In the genomic region with DNA sequence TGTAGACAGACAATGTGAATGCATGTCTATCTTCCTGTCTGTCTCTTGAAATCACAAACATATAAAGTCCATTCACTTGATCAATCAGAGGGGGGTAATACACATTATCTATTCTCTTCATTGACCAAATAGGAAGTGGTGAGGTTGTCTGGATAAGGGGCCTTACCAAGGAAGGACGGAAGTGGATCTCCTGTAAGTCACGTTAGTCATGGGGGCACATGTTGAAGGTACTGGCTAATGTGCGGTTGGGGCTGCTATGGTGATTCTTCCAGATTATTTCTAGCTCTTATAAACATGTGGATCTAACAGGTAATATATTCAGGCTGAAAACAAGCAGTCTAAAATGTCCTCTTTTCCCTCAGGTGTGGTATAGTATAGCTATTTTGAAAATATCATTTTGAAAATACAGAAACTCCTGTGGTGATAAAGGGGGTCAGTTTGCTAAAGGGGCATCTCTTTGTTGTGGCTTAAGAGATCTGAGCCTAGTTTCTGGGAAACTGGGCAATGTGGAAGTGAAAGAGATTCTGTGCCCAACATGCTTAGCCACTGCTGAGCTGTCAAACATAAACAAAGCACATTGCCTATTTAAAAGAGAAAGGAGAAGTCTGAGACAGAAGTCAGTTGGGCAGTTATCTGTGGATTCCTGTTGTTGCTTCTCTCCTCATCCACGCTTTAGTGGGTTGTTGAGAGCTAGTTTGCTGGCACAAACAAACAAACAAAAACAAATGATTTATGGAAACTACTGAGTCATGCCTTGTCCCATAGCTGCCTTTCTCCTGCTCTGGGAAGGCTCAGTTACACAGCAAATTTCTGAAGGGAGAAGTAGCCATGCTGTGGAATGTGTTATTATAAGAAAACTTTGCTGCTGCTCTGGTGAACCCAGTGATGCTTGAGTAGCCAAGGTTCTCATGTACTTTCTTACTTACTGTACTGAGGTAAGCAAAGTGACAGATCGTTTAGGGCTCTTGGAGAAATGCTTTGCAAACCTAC, we compare ENCODE assay signal across 8 cellular contexts.
DNase-seq lines count a peak whose midpoint lies in the region; ATAC-seq, FAIRE-seq and TF ChIP-seq lines count a peak whose summit lies in the region.

No MANE protein-coding gene starts in this region.

- peak overlapping the region; percentile 31 for H3K27ac Mint-ChIP-seq in activated CD4-positive, alpha-beta T cell treated with anti-CD3 and anti-CD28 coated beads, Interleukin-2, amount 10 ng/mL, durations not matched to agents 24 days and 14 days

- H3K9ac ChIP-seq in mesenchymal stem cell (ENCODE audit: low read length) = peak overlapping the region; percentile 34

- peak overlapping the region in 1 of 2 experiments; percentile 81 for H3K4ac ChIP-seq in mesenchymal stem cell (ENCODE audit: low read depth in 1 of 2, low read length in 2 of 2)

- H3K36me3 ChIP-seq in mesenchymal stem cell (ENCODE audit: control insufficient read depth in 1 of 2, insufficient read depth in 2 of 2, low read depth in 1 of 2, low read length in 2 of 2) = no peaks in the 10 kb centered on the region

- no peaks in the 10 kb centered on the region for H3K79me1 ChIP-seq in mesenchymal stem cell (replicated peaks; ENCODE audit: low read length, poor library complexity, severe bottlenecking)

- H3K23ac ChIP-seq in mesenchymal stem cell (ENCODE audit: low read length in 2 of 2) = no peak overlapping the region

- H2AFZ ChIP-seq in mesenchymal stem cell (ENCODE audit: low read depth, low read length) = no peak overlapping the region

- H3K4me3 Mint-ChIP-seq in activated CD4-positive, alpha-beta T cell treated with anti-CD3 and anti-CD28 coated beads, Interleukin-2, amount 10 ng/mL, durations not matched to agents 24 days and 14 days = no peak overlapping the region

- H3K27me3 ChIP-seq in mesenchymal stem cell (ENCODE audit: control insufficient read depth in 1 of 2, insufficient read depth in 1 of 2, low read length in 2 of 2) = no peaks in the 10 kb centered on the region

- no peaks in the 10 kb centered on the region for H3K27me3 Mint-ChIP-seq in activated CD4-positive, alpha-beta T cell treated with anti-CD3 and anti-CD28 coated beads, Interleukin-2, amount 10 ng/mL, durations not matched to agents 24 days and 14 days

- H3K9me3 Mint-ChIP-seq in activated CD4-positive, alpha-beta T cell treated with anti-CD3 and anti-CD28 coated beads, Interleukin-2, amount 10 ng/mL, durations not matched to agents 24 days and 14 days = peaks cover 10% of the 10 kb centered on the region

- no peak for FAIRE-seq in RCC 7860 (lab: Jason Lieb, UNC)

- H2BK12ac ChIP-seq in mesenchymal stem cell (ENCODE audit: low read length in 2 of 2) = peak overlapping the region; percentile 93 to 95

- no peak overlapping the region for H3K4me3 ChIP-seq in mesenchymal stem cell (ENCODE audit: insufficient read depth in 1 of 2, low read depth in 1 of 2, low read length in 2 of 2)

- H3K4me1 Mint-ChIP-seq in activated CD4-positive, alpha-beta T cell treated with anti-CD3 and anti-CD28 coated beads, Interleukin-2, amount 10 ng/mL, durations not matched to agents 24 days and 14 days = peaks cover 3% of the 10 kb centered on the region

- intact Hi-C loops in activated CD4-positive, alpha-beta T cell treated with anti-CD3 and anti-CD28 coated beads, Interleukin-2, amount 10 ng/mL, durations not matched to agents 24 days and 14 days (cut with micrococcal nuclease) = no loop called here

- no peak overlapping the region for H4K91ac ChIP-seq in mesenchymal stem cell (ENCODE audit: low read length)

- H3K4me1 ChIP-seq in mesenchymal stem cell (ENCODE audit: control insufficient read depth, insufficient read depth, low read depth, low read length) = peaks cover 6% of the 10 kb centered on the region

- H3K14ac ChIP-seq in mesenchymal stem cell (ENCODE audit: low read length in 2 of 2) = no peak overlapping the region

- H3K18ac ChIP-seq in mesenchymal stem cell (ENCODE audit: low read depth in 1 of 2, low read length in 2 of 2) = peak overlapping the region; percentile 50 to 75

- DNase-seq in activated CD4-positive, alpha-beta T cell treated with anti-CD3 and anti-CD28 coated beads, Interleukin-2, amount 10 ng/mL, durations not matched to agents 24 days and 14 days = no peak
- no peak for DNase-seq in activated CD4-positive, alpha-beta T cell treated with anti-CD3 and anti-CD28 coated beads for 4 hours
- DNase-seq in mesenchymal stem cell (peak; percentile 78), RCC 7860 (ENCODE audit: low spot score) (no peak)
- DNase-seq in stimulated activated CD4-positive, alpha-beta T cell treated with anti-CD3 and anti-CD28 coated beads, Interleukin-1b, Interleukin-23, amount 100 ng/mL, for 48 hours = no peak
- DNase-seq in activated CD4-positive, alpha-beta T cell treated with anti-CD3 and anti-CD28 coated beads for 48 hours = no peak

- H3K27ac ChIP-seq in mesenchymal stem cell (ENCODE audit: low read length, poor library complexity, severe bottlenecking) = peak overlapping the region; percentile 38

- H2AK5ac ChIP-seq in mesenchymal stem cell (ENCODE audit: low read length, severe bottlenecking) = no peak overlapping the region

- TF ChIP-seq POLR2A in Raji (IDR thresholded peaks at IDR 0.05; ENCODE audit: insufficient read depth, low read depth, low read length) = peak; percentile 21; the same call in 1 of the 2 replicates

- 66% methylated on average over 5 of the region's 5 CpGs for WGBS in mesenchymal stem cell

- H2BK15ac ChIP-seq in mesenchymal stem cell (ENCODE audit: low read depth, poor library complexity, severe bottlenecking) = no peak overlapping the region

- no peak overlapping the region for H2BK120ac ChIP-seq in mesenchymal stem cell (ENCODE audit: low read depth, low read length)

- H3K36me3 Mint-ChIP-seq in activated CD4-positive, alpha-beta T cell treated with anti-CD3 and anti-CD28 coated beads, Interleukin-2, amount 10 ng/mL, durations not matched to agents 24 days and 14 days (ENCODE audit: low read depth) = no peaks in the 10 kb centered on the region

- ATAC-seq in HG02981 (IDR thresholded peaks at IDR 0.05; ENCODE audit: unreplicated experiment) = peak; percentile 90

- H4K8ac ChIP-seq in mesenchymal stem cell (ENCODE audit: low read length) = peak overlapping the region; percentile 60

- H3K9me3 ChIP-seq in mesenchymal stem cell (ENCODE audit: control insufficient read depth, low read length) = peaks cover 2% of the 10 kb centered on the region

- peak overlapping the region; percentile 66 for H2BK5ac ChIP-seq in mesenchymal stem cell (ENCODE audit: low read depth, low read length, poor library complexity, severe bottlenecking)

- H3K4me2 ChIP-seq in mesenchymal stem cell (ENCODE audit: low read length, poor library complexity, severe bottlenecking) = no peak overlapping the region
